Comparison of ENCODE assay signal across 7 cellular contexts in the genomic region with DNA sequence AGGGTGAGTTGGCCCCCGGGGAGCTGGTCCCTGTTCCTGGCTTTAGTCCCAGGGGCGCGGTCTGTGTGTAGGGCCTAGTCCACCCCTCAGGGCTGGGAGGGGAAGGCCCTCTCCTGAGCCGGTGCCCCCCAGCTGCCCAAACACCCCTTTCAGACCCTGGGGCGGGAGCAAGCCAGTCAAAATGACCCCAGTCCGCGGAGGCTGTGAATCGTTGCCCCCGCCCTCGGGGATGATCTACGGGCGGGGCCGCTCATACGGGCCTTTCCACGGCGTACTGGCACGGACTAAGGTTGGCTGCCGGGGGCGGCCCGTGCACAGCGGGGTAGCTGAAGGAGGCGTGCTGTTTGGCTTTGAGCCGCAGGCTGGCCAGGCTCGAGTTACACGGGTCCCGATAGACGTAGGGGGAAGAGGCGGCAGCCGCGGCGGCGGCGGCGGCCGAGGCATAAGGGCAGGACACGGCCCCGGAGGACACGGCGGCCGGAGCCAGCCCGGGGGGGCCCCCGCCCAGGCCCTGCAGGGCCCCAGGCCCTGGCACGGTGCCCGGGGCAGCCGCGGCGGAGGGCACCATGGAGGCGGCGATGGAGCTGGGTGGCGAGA. TPM values are rescaled to one million over a fixed set of nuclear protein-coding genes. Genes with fewer than 3 reads are reported as not detected.
DNase-seq lines count a peak whose midpoint lies in the region; ATAC-seq, FAIRE-seq and TF ChIP-seq lines count a peak whose summit lies in the region.

No MANE protein-coding gene starts in this region.

- H3K36me3 ChIP-seq in pancreas, result no peaks in the 10 kb centered on the region

- intact Hi-C loops in pancreas (cut with DNase I), result loop anchor here in 2 of 3 donors (5.0 to 10.0 kb wide), 3 partner anchors 54 to 247 kb away; no protein-coding TSS in a partner anchor
- intact Hi-C loops in posterior cingulate gyrus (cut with DNase I), result loop anchor here (10.0 kb wide), 1 partner anchor 66 kb away; no protein-coding TSS in a partner anchor

- H3K4me1 ChIP-seq in foreskin keratinocyte (peaks cover under 1% of the 10 kb centered on the region), pancreas (peaks cover 0 to 19% (median 0%) of the 10 kb centered on the region in 3 donors)

- H3K4me3 Mint-ChIP-seq in activated T-cell treated with anti-CD3 and anti-CD28 coated beads, Interleukin-2, amount 50 U/mL, for 24 hours, result peak overlapping the region; percentile 74

- ATAC-seq in foreskin keratinocyte (peak; percentile 47), pancreas (peak; percentile 33 to 39 (median 37)), GM21825 (IDR thresholded peaks at IDR 0.05; ENCODE audit: unreplicated experiment) (no peak)

- TF ChIP-seq CTCF in GM12875 (IDR thresholded peaks at IDR 0.05; ENCODE audit: borderline replicate concordance, insufficient read depth, low read depth, low read length) (no peak), foreskin keratinocyte (conservative IDR thresholded peaks at IDR 0.05) (no peak), pancreas (IDR thresholded peaks at IDR 0.05) (no peak)

- H3K27ac ChIP-seq in foreskin keratinocyte, result no peak overlapping the region
- no peak overlapping the region for H3K27ac ChIP-seq in pancreas

- peak; percentile 36 for DNase-seq in NCI-H2171 (lab: John Stamatoyannopoulos, UW)
- DNase-seq in activated T-cell treated with anti-CD3 and anti-CD28 coated beads, Interleukin-2, amount 50 U/mL, for 24 hours, result peak; percentile 65
- peak in 1 of 2 donors; percentile 11 for DNase-seq in foreskin keratinocyte
- peak; percentile 28 to 84 (median 58) for DNase-seq in pancreas
- no peak for DNase-seq in posterior cingulate gyrus

- H3K36me3 Mint-ChIP-seq in activated T-cell treated with anti-CD3 and anti-CD28 coated beads, Interleukin-2, amount 50 U/mL, for 24 hours (ENCODE audit: low read depth), result no peaks in the 10 kb centered on the region

- H3K4me1 Mint-ChIP-seq in activated T-cell treated with anti-CD3 and anti-CD28 coated beads, Interleukin-2, amount 50 U/mL, for 24 hours (ENCODE audit: low read depth), result peaks cover 30% of the 10 kb centered on the region

- peak overlapping the region; percentile 36 for H3K4me3 ChIP-seq in GM12875 (ENCODE audit: low read depth, low read length)
- H3K4me3 ChIP-seq in pancreas, result peak overlapping the region; percentile 13 to 47 (median 33)

- no peaks in the 10 kb centered on the region for H3K9me3 Mint-ChIP-seq in activated T-cell treated with anti-CD3 and anti-CD28 coated beads, Interleukin-2, amount 50 U/mL, for 24 hours

- FAIRE-seq in pancreas (lab: Jason Lieb, UNC), result no peak

- no peaks in the 10 kb centered on the region for H3K9me3 ChIP-seq in pancreas

- peaks cover 79% of the 10 kb centered on the region for H3K27me3 Mint-ChIP-seq in activated T-cell treated with anti-CD3 and anti-CD28 coated beads, Interleukin-2, amount 50 U/mL, for 24 hours

- H3K27ac Mint-ChIP-seq in activated T-cell treated with anti-CD3 and anti-CD28 coated beads, Interleukin-2, amount 50 U/mL, for 24 hours, result no peak overlapping the region

- WGBS in pancreas, 2 donors, result 1 to 2% methylated on average over 46 to 50 of the region's 50 CpGs

- H3K27me3 ChIP-seq in foreskin keratinocyte, result peaks cover 33% of the 10 kb centered on the region
- no peaks in the 10 kb centered on the region for H3K27me3 ChIP-seq in pancreas

RNA-seq across cellular contexts. Expression of a gene that starts 4.3 kb away (rescaled TPM):
- total RNA-seq in foreskin keratinocyte, result 0.21 and 0.31 TPM in 2 replicates
- 0.28 and 0.31 TPM in 2 replicates for polyA plus RNA-seq in foreskin keratinocyte
- not detected for total RNA-seq in pancreas
- polyA plus RNA-seq in pancreas, result under 1 TPM in 1 of 2 donors, not detected in 1; 0.16 TPM

RNA-seq across cellular contexts. Expression of a gene that starts 10.9 kb away (rescaled TPM):
- total RNA-seq in foreskin keratinocyte (not detected in 2 replicates), pancreas (not detected)
- polyA plus RNA-seq in foreskin keratinocyte (0.03 TPM in 1 of 2 replicates, not detected in the other), pancreas (not detected)

RNA-seq across cellular contexts. Expression of a gene that starts 15.0 kb away (rescaled TPM):
- total RNA-seq in foreskin keratinocyte, result 39.9 and 44.2 TPM in 2 replicates
- 15.0 and 15.4 TPM in 2 replicates for polyA plus RNA-seq in foreskin keratinocyte
- 10 to 100 TPM; 14.9 to 27.6 (median 18.5) TPM for total RNA-seq in pancreas
- 10 to 100 TPM; 17.7 to 18.8 TPM for polyA plus RNA-seq in pancreas

Comparison
In these comparisons a context has a peak if more than half of its experiments do, and no peak if none do; other contexts are left out.
1. DNase-seq: peak in NCI-H2171 (single experiment), activated T-cell treated with anti-CD3 and anti-CD28 coated beads, Interleukin-2, amount 50 U/mL, for 24 hours (single experiment) and pancreas (6 of 6); none in posterior cingulate gyrus (0 of 10).